ENCODE assay signal across 10 cellular contexts in genomic region chr4:19133315-19133714, GRCh38.
"Had no signal": no experiment of that assay in that cellular context is flagged by ENCODE, and none has a peak within 500 bp of the region (broad histone marks: within the 10 kb centered on the region; RNA-seq: fewer than 3 reads in every experiment).

No MANE protein-coding gene starts in this region.

- H2AFZ ChIP-seq: GM23248, GM23338 had no signal

- H3K27ac ChIP-seq: GM23248 had no signal

- H3K4me1 ChIP-seq: HAP-1 had no signal

- H3K9me3 ChIP-seq: HAP-1 had no signal

- H3K36me3 ChIP-seq: HAP-1 had no signal

- H3K4me3 ChIP-seq: GM23248, GM23338, HAP-1 had no signal

- DNase-seq: GM23248, GOT3, H7, H9, HCEC 1CT, HFFc6 had no signal

- H3K4me2 ChIP-seq: GM23338 had no signal

- ATAC-seq: GM23338, HCT116 had no signal

- H3K9ac ChIP-seq: GM23248 had no signal

- FAIRE-seq: H54 had no signal
